In the genomic region with DNA sequence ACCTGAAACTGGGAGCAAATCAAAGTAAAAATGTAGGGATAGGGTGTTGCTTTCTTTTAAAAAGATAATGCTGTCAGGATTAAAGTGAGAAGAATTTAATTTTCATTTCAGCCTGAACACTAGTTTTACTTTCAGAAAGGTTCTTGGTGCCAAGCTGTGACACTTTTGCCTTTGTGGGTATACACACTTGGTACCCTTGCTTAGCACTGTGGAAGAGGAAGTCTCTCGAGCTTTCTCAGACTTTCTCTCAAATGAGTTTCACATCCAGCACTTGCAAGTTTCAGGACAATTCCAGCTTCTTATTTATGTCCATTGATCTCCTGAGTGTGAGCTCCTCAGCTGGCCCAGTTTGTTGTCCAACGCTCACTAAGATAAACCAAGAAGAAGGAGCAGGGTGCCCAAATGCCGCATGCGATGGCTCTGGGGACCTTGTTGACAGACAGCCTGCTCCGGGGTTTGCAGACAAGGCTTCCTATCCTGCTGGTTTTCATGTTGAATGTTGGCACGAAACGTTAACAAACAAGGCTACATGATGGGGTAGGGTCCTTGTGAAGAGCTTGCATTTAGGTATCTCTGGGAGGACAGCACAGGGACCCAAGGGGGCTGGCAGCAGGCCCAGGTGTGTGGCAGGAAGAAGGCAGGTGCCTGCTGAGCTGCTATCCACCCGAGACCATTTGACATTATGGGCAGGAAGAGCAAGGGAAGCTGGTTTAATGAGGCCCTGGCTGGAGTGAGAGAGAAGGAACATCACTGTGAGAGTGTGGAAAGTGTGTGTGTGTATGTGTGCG, we compare ENCODE assay signal across 20 cellular contexts.
A peak's percentile ranks its signal among the peaks of the same experiment; 100 is the strongest.
DNase-seq lines count a peak whose midpoint lies in the region; ATAC-seq and TF ChIP-seq lines count a peak whose summit lies in the region.
"Had no signal": no experiment of that assay in that cellular context is flagged by ENCODE, and none has a peak within 500 bp of the region (broad histone marks: within the 10 kb centered on the region; RNA-seq: fewer than 3 reads in every experiment).

No MANE protein-coding gene starts in this region.

- no peak overlapping the region for H3K27ac ChIP-seq in HEK293 (ENCODE audit: extremely low read depth, low read depth, low read length)
- no peak overlapping the region for H3K27ac ChIP-seq in effector memory CD4-positive, alpha-beta T cell (ENCODE audit: insufficient read depth, low read length, poor library complexity, severe bottlenecking)
- no peak overlapping the region for H3K27ac ChIP-seq in ascending aorta
- H3K27ac ChIP-seq: A549, epithelial cell of prostate, gastrocnemius medialis, GM23248, thyroid gland had no signal

- no peak for TF ChIP-seq CTCF in HEK293 (tag by site-specific recombination; IDR thresholded peaks at IDR 0.05)
- no peak for TF ChIP-seq CTCF in ascending aorta (IDR thresholded peaks at IDR 0.05)

- H3K9me3 Mint-ChIP-seq in activated CD4-positive, alpha-beta T cell treated with anti-CD3 and anti-CD28 coated beads for 36 hours (ENCODE audit: low read depth) = no peaks in the 10 kb centered on the region
- no peaks in the 10 kb centered on the region for H3K9me3 Mint-ChIP-seq in activated naive CD8-positive, alpha-beta T cell treated with anti-CD3 and anti-CD28 coated beads, Interleukin-2, amount 50 U/mL, for 24 hours
- H3K9me3 Mint-ChIP-seq in stimulated activated effector memory CD8-positive, alpha-beta T cell treated with anti-CD3 and anti-CD28 coated beads, Interleukin-12 subunit alpha, Interleukin-12 subunit beta, amount 100 ng/mL, for 72 hours = no peaks in the 10 kb centered on the region
- H3K9me3 Mint-ChIP-seq: mesothelial cell of epicardium had no signal

- H3K36me3 Mint-ChIP-seq in activated CD4-positive, alpha-beta T cell treated with anti-CD3 and anti-CD28 coated beads for 36 hours (ENCODE audit: low read depth) = peaks cover 18% of the 10 kb centered on the region
- H3K36me3 Mint-ChIP-seq in activated naive CD8-positive, alpha-beta T cell treated with anti-CD3 and anti-CD28 coated beads, Interleukin-2, amount 50 U/mL, for 24 hours (ENCODE audit: low read depth) = peaks cover 38% of the 10 kb centered on the region
- peaks cover 27% of the 10 kb centered on the region for H3K36me3 Mint-ChIP-seq in stimulated activated effector memory CD8-positive, alpha-beta T cell treated with anti-CD3 and anti-CD28 coated beads, Interleukin-12 subunit alpha, Interleukin-12 subunit beta, amount 100 ng/mL, for 72 hours

- CTCF ChIA-PET in activated CD4-positive, alpha-beta T cell treated with anti-CD3 and anti-CD28 coated beads for 36 hours (lab: Charles Lee) = interaction anchor here (0.7 to 2.2 kb wide), 4 partner anchors 25 to 281 kb away, joined by 3 to 8 read pairs (median 4); no protein-coding TSS in a partner anchor
- CTCF ChIA-PET in HEK293 (lab: Yijun Ruan, JAX) = interaction anchor here (0.5 to 2.3 kb wide), 3 partner anchors 71 to 102 kb away, joined by 3 to 7 read pairs (median 3); no protein-coding TSS in a partner anchor

- no peak for ATAC-seq in activated CD4-positive, alpha-beta T cell treated with anti-CD3 and anti-CD28 coated beads for 36 hours
- no peak for ATAC-seq in activated naive CD8-positive, alpha-beta T cell treated with anti-CD3 and anti-CD28 coated beads, Interleukin-2, amount 50 U/mL, for 24 hours
- ATAC-seq in stimulated activated effector memory CD8-positive, alpha-beta T cell treated with anti-CD3 and anti-CD28 coated beads, Interleukin-12 subunit alpha, Interleukin-12 subunit beta, amount 100 ng/mL, for 72 hours = no peak
- ATAC-seq: A549, gastrocnemius medialis, sciatic nerve had no signal

- H3K9me3 ChIP-seq in HEK293 (ENCODE audit: control insufficient read depth, insufficient read depth, low read depth, low read length) (no peaks in the 10 kb centered on the region), ascending aorta (no peaks in the 10 kb centered on the region)
- no peaks in the 10 kb centered on the region for H3K9me3 ChIP-seq in effector memory CD4-positive, alpha-beta T cell (ENCODE audit: control insufficient read depth, low read length)
- H3K9me3 ChIP-seq: A549, gastrocnemius medialis, thyroid gland had no signal

- H3K4me1 ChIP-seq in HEK293 (ENCODE audit: control insufficient read depth, insufficient read depth, low read length) = peaks cover 3% of the 10 kb centered on the region; the same call in 1 of the 2 replicates
- H3K4me1 ChIP-seq in effector memory CD4-positive, alpha-beta T cell (ENCODE audit: control insufficient read depth, insufficient read depth, low read length, poor library complexity, severe bottlenecking) = peaks cover 5% of the 10 kb centered on the region
- no peaks in the 10 kb centered on the region for H3K4me1 ChIP-seq in ascending aorta
- H3K4me1 ChIP-seq: A549, gastrocnemius medialis, thyroid gland had no signal

- H3K4me3 Mint-ChIP-seq in activated CD4-positive, alpha-beta T cell treated with anti-CD3 and anti-CD28 coated beads for 36 hours = no peak overlapping the region
- H3K4me3 Mint-ChIP-seq in activated naive CD8-positive, alpha-beta T cell treated with anti-CD3 and anti-CD28 coated beads, Interleukin-2, amount 50 U/mL, for 24 hours = no peak overlapping the region
- peak overlapping the region; percentile 4 for H3K4me3 Mint-ChIP-seq in stimulated activated effector memory CD8-positive, alpha-beta T cell treated with anti-CD3 and anti-CD28 coated beads, Interleukin-12 subunit alpha, Interleukin-12 subunit beta, amount 100 ng/mL, for 72 hours
- H3K4me3 Mint-ChIP-seq: mesothelial cell of epicardium had no signal

- H3K36me3 ChIP-seq in HEK293 (ENCODE audit: control insufficient read depth in 2 of 2, insufficient read depth in 1 of 2, low read length in 2 of 2) = peaks cover 0 to 7% of the 10 kb centered on the region in 2 experiments; a peak in 1 of 3 replicates
- H3K36me3 ChIP-seq in effector memory CD4-positive, alpha-beta T cell (ENCODE audit: control insufficient read depth, insufficient read depth, low read length) = peaks cover 38% of the 10 kb centered on the region
- H3K36me3 ChIP-seq in ascending aorta = peaks cover 39 to 69% of the 10 kb centered on the region in 2 donors
- H3K36me3 ChIP-seq: thyroid gland had no signal

- intact Hi-C loops in activated CD4-positive, alpha-beta T cell treated with anti-CD3 and anti-CD28 coated beads for 36 hours (cut with DNase I, micrococcal nuclease) = no loop called here
- intact Hi-C loops in ascending aorta (cut with DNase I) = no loop called here

- peak overlapping the region; percentile 0 for H3K27ac Mint-ChIP-seq in activated CD4-positive, alpha-beta T cell treated with anti-CD3 and anti-CD28 coated beads for 36 hours
- peak overlapping the region; percentile 40 for H3K27ac Mint-ChIP-seq in activated naive CD8-positive, alpha-beta T cell treated with anti-CD3 and anti-CD28 coated beads, Interleukin-2, amount 50 U/mL, for 24 hours
- H3K27ac Mint-ChIP-seq in stimulated activated effector memory CD8-positive, alpha-beta T cell treated with anti-CD3 and anti-CD28 coated beads, Interleukin-12 subunit alpha, Interleukin-12 subunit beta, amount 100 ng/mL, for 72 hours = peak overlapping the region; percentile 48
- H3K27ac Mint-ChIP-seq: mesothelial cell of epicardium had no signal

- no peak for DNase-seq in activated CD4-positive, alpha-beta T cell treated with anti-CD3 and anti-CD28 coated beads for 36 hours
- DNase-seq in activated CD4-positive, alpha-beta T cell treated with anti-CD3 and anti-CD28 coated beads for 4 hours = no peak
- no peak for DNase-seq in activated naive CD8-positive, alpha-beta T cell treated with anti-CD3 and anti-CD28 coated beads, Interleukin-2, amount 50 U/mL, for 24 hours
- DNase-seq in stimulated activated effector memory CD8-positive, alpha-beta T cell treated with anti-CD3 and anti-CD28 coated beads, Interleukin-12 subunit alpha, Interleukin-12 subunit beta, amount 100 ng/mL, for 72 hours (ENCODE audit: low spot score in 2 of 2) = no peak
- no peak for DNase-seq in effector memory CD4-positive, alpha-beta T cell
- no peak for DNase-seq in ascending aorta (ENCODE audit: low spot score in 2 of 2)
- DNase-seq in activated effector memory CD4-positive, alpha-beta T cell treated with Interleukin-2 at 50 U/mL for 16 hours = no peak
- DNase-seq: activated CD8-positive, alpha-beta memory T cell treated with anti-CD3 and anti-CD28 coated beads, Interleukin-2, amount 50 U/mL, for 4 hours; gastrocnemius medialis; Karpas-422; NCI-H1694 treated with DMSO at 0.1 percent for 48 hours; NCI-H526 treated with DMSO at 0.1 percent for 48 hours; nucleus accumbens; thyroid gland had no signal

- H3K27me3 Mint-ChIP-seq in activated CD4-positive, alpha-beta T cell treated with anti-CD3 and anti-CD28 coated beads for 36 hours = no peaks in the 10 kb centered on the region
- no peaks in the 10 kb centered on the region for H3K27me3 Mint-ChIP-seq in activated naive CD8-positive, alpha-beta T cell treated with anti-CD3 and anti-CD28 coated beads, Interleukin-2, amount 50 U/mL, for 24 hours

- H3K27me3 ChIP-seq in effector memory CD4-positive, alpha-beta T cell (replicated peaks; ENCODE audit: control insufficient read depth, insufficient read depth, low read length, poor library complexity, severe bottlenecking) = no peaks in the 10 kb centered on the region
- no peaks in the 10 kb centered on the region for H3K27me3 ChIP-seq in ascending aorta
- H3K27me3 ChIP-seq: gastrocnemius medialis, thyroid gland had no signal

- H3K4me3 ChIP-seq in HEK293 (ENCODE audit: low read depth, low read length) (no peak overlapping the region), ascending aorta (no peak overlapping the region)
- no peak overlapping the region for H3K4me3 ChIP-seq in effector memory CD4-positive, alpha-beta T cell (ENCODE audit: insufficient read depth, low read depth, low read length, poor library complexity, severe bottlenecking)
- H3K4me3 ChIP-seq: A549, gastrocnemius medialis, GM23248, thyroid gland had no signal

- POLR2A ChIA-PET in activated CD4-positive, alpha-beta T cell treated with anti-CD3 and anti-CD28 coated beads for 36 hours (lab: Charles Lee) = no interaction called here
- POLR2A ChIA-PET in HEK293 (lab: Yijun Ruan, JAX) = no interaction called here

- H3K4me1 Mint-ChIP-seq in activated CD4-positive, alpha-beta T cell treated with anti-CD3 and anti-CD28 coated beads for 36 hours = peaks cover 20% of the 10 kb centered on the region
- H3K4me1 Mint-ChIP-seq in activated naive CD8-positive, alpha-beta T cell treated with anti-CD3 and anti-CD28 coated beads, Interleukin-2, amount 50 U/mL, for 24 hours = peaks cover 25% of the 10 kb centered on the region
- H3K4me1 Mint-ChIP-seq in stimulated activated effector memory CD8-positive, alpha-beta T cell treated with anti-CD3 and anti-CD28 coated beads, Interleukin-12 subunit alpha, Interleukin-12 subunit beta, amount 100 ng/mL, for 72 hours = peaks cover 32% of the 10 kb centered on the region

TF ChIP-seq in HEK293, 187 proteins besides CTCF, POLR2A, EP300 and RAD21 (continues in another document):
- TF ChIP-seq ZNF558 (tag by site-specific recombination; IDR thresholded peaks at IDR 0.05) (no peak), PRDM1 (tag by site-specific recombination; IDR thresholded peaks at IDR 0.05) (peak; percentile 65), ZNF510 (tag by site-specific recombination; IDR thresholded peaks at IDR 0.05; ENCODE audit: insufficient replicate concordance) (no peak)
